Comparison of ENCODE assay signal across 8 cellular contexts in genomic region chr12:68932701-68933563, GRCh38. TPM values are rescaled to one million over a fixed set of nuclear protein-coding genes. Genes with fewer than 3 reads are reported as not detected.
DNase-seq lines count a peak whose midpoint lies in the region; ATAC-seq, FAIRE-seq and TF ChIP-seq lines count a peak whose summit lies in the region.

TSS of gene CPM (minus strand) at chr12:68933171. CDS start at chr12:68932837, 334 bp downstream.

- intact Hi-C loops in activated CD4-positive, alpha-beta memory T cell treated with anti-CD3 and anti-CD28 coated beads for 36 hours (cut with micrococcal nuclease): loop anchor here (1.0 to 5.0 kb wide), 3 partner anchors 14 to 134 kb away; no protein-coding TSS in a partner anchor

- H3K27ac ChIP-seq in lung (ENCODE audit: low read depth in 1 of 2, low read length in 1 of 2): peak within 1 kb of the TSS; percentile 64 to 83

- no peak for TF ChIP-seq CTCF in lung (IDR thresholded peaks at IDR 0.05; ENCODE audit: control extremely low read depth, extremely low read depth)

- H3K9me3 Mint-ChIP-seq in activated CD4-positive, alpha-beta memory T cell treated with anti-CD3 and anti-CD28 coated beads for 36 hours: no peaks in the 10 kb centered on the region

- H3K36me3 ChIP-seq in lung (ENCODE audit: control insufficient read depth in 2 of 2, insufficient read depth in 2 of 2, low read length in 2 of 2): no peaks in the 10 kb centered on the region

- H3K27me3 ChIP-seq in lung (ENCODE audit: control insufficient read depth, insufficient read depth): no peaks in the 10 kb centered on the region

- H3K27ac Mint-ChIP-seq in activated CD4-positive, alpha-beta memory T cell treated with anti-CD3 and anti-CD28 coated beads for 36 hours: peak within 1 kb of the TSS; percentile 43

- peaks cover 17% of the 10 kb centered on the region for H3K4me1 Mint-ChIP-seq in activated CD4-positive, alpha-beta memory T cell treated with anti-CD3 and anti-CD28 coated beads for 36 hours (ENCODE audit: low read depth)

- TF ChIP-seq POLR2A in H54 (IDR thresholded peaks at IDR 0.05; ENCODE audit: low read depth, low read length): no peak

- POLR2A ChIA-PET in activated CD4-positive, alpha-beta memory T cell treated with anti-CD3 and anti-CD28 coated beads for 36 hours (lab: Charles Lee): interaction anchor here (0.7 to 1.5 kb wide), 6 partner anchors 9 to 125 kb away, joined by 3 to 5 read pairs (median 4); partner anchors contain the start of gene MDM2

- FAIRE-seq in H54 (lab: Jason Lieb, UNC): no peak

- peaks cover 17% of the 10 kb centered on the region for H3K27me3 Mint-ChIP-seq in activated CD4-positive, alpha-beta memory T cell treated with anti-CD3 and anti-CD28 coated beads for 36 hours

- DNase-seq in NCI-H2227 treated with DMSO at 0.1 percent for 48 hours (lab: John Stamatoyannopoulos, UW) (peak; percentile 3), ecto neural progenitor cell (ENCODE audit: low spot score) (peak; percentile 83), lung (ENCODE audit: low spot score) (peak; percentile 78), H54 (ENCODE audit: insufficient read length, low spot score) (no peak)
- DNase-seq in activated CD4-positive, alpha-beta memory T cell treated with anti-CD3 and anti-CD28 coated beads for 36 hours: peak; percentile 81
- DNase-seq in stimulated activated CD4-positive, alpha-beta T cell treated with anti-CD3 and anti-CD28 coated beads, Interleukin-4, amount 100 ng/mL, for 48 hours (ENCODE audit: low read depth in 2 of 2): peak; percentile 66 to 69

- 0 to 1% methylated on average over 71 to 81 of the region's 81 CpGs for WGBS in lung, 2 donors

- peak; percentile 90 for ATAC-seq in GM18519 (IDR thresholded peaks at IDR 0.05; ENCODE audit: low FRiP score, unreplicated experiment)
- ATAC-seq in HG02798 (IDR thresholded peaks at IDR 0.05; ENCODE audit: poor library complexity, unreplicated experiment): peak; percentile 98
- ATAC-seq in lung (ENCODE audit: insufficient read depth, low FRiP score): peak; percentile 99

- H3K9me3 ChIP-seq in lung (ENCODE audit: control insufficient read depth in 2 of 2, insufficient read depth in 1 of 2, low read length in 1 of 2): no peaks in the 10 kb centered on the region

- H3K4me3 ChIP-seq in lung: peak within 1 kb of the TSS; percentile 80

- peaks cover 0 to 2% of the 10 kb centered on the region in 2 donors for H3K4me1 ChIP-seq in lung (ENCODE audit: control insufficient read depth in 2 of 2, insufficient read depth in 2 of 2, low read length in 2 of 2)

- CTCF ChIA-PET in activated CD4-positive, alpha-beta memory T cell treated with anti-CD3 and anti-CD28 coated beads for 36 hours (lab: Charles Lee): interaction anchor here (1.2 to 1.6 kb wide), 2 partner anchors 9 to 10 kb away, joined by 4 to 5 read pairs; no protein-coding TSS in a partner anchor

- peak within 1 kb of the TSS; percentile 82 for H3K4me3 Mint-ChIP-seq in activated CD4-positive, alpha-beta memory T cell treated with anti-CD3 and anti-CD28 coated beads for 36 hours

- peaks cover 7% of the 10 kb centered on the region for H3K36me3 Mint-ChIP-seq in activated CD4-positive, alpha-beta memory T cell treated with anti-CD3 and anti-CD28 coated beads for 36 hours

RNA-seq across cellular contexts. Expression of gene CPM, which starts in this region (rescaled TPM):
- total RNA-seq in activated CD4-positive, alpha-beta memory T cell treated with anti-CD3 and anti-CD28 coated beads for 36 hours: 10 to 100 TPM; 14.7 to 19.8 TPM
- 100 to 1,000 TPM; 201 to 241 TPM for total RNA-seq in lung
- polyA plus RNA-seq in lung: 10 to 100 TPM; 66.6 to 70.7 TPM

Comparison
In these comparisons a context has a peak if more than half of its experiments do, and no peak if none do; other contexts are left out.
1. RNA of gene CPM (total RNA-seq): 201 to 241 TPM in lung; 14.7 to 19.8 TPM in activated CD4-positive, alpha-beta memory T cell treated with anti-CD3 and anti-CD28 coated beads for 36 hours; every median in the first group is over 4 times any median in the second.
2. Peak in every context shown above with its lines, with median percentiles within 50 percentile points of each other: ATAC-seq.